In genomic region chr18:12257996-12258718, GRCh38 we compare ENCODE assay signal across 18 cellular contexts. TPM values are rescaled to one million over a fixed set of nuclear protein-coding genes. Genes with fewer than 3 reads are reported as not detected.
"Had no signal": no experiment of that assay in that cellular context is flagged by ENCODE, and none has a peak within 500 bp of the region (broad histone marks: within the 10 kb centered on the region; RNA-seq: fewer than 3 reads in every experiment).

No MANE protein-coding gene starts in this region.

- H3K9me3 ChIP-seq: lower lobe of right lung, right atrium auricular region had no signal

- ATAC-seq: activated CD4-positive, alpha-beta T cell treated with anti-CD3 and anti-CD28 coated beads for 36 hours; lower lobe of right lung had no signal

- H3K36me3 Mint-ChIP-seq: activated naive CD8-positive, alpha-beta T cell treated with anti-CD3 and anti-CD28 coated beads for 36 hours; neural progenitor cell; stimulated activated memory B cell treated with anti-CD40 and anti-IgM and Interleukin-4, amounts not matched to agents 10 μg/mL and 1 μg/mL and 100 μg/mL, for 72 hours; type B pancreatic cell had no signal

- FAIRE-seq: colon had no signal

- H3K36me3 ChIP-seq: lower lobe of right lung, neural progenitor cell, right atrium auricular region had no signal

- H3K4me3 Mint-ChIP-seq: activated CD4-positive, alpha-beta memory T cell treated with anti-CD3 and anti-CD28 coated beads, Interleukin-2, amount 10 ng/mL, durations not matched to agents 7 days and 5 days; activated CD4-positive, alpha-beta T cell treated with anti-CD3 and anti-CD28 coated beads for 36 hours; activated naive CD8-positive, alpha-beta T cell treated with anti-CD3 and anti-CD28 coated beads for 36 hours; neural progenitor cell; stimulated activated memory B cell treated with anti-CD40 and anti-IgM and Interleukin-4, amounts not matched to agents 10 μg/mL and 1 μg/mL and 100 μg/mL, for 72 hours; type B pancreatic cell had no signal

- H3K4me1 Mint-ChIP-seq: activated CD4-positive, alpha-beta memory T cell treated with anti-CD3 and anti-CD28 coated beads, Interleukin-2, amount 10 ng/mL, durations not matched to agents 7 days and 5 days; activated CD4-positive, alpha-beta T cell treated with anti-CD3 and anti-CD28 coated beads for 36 hours; activated naive CD8-positive, alpha-beta T cell treated with anti-CD3 and anti-CD28 coated beads for 36 hours had no signal

- H3K27ac ChIP-seq: lower lobe of right lung, neural progenitor cell, parathyroid adenoma, right atrium auricular region, VCaP had no signal

- H3K27ac Mint-ChIP-seq: activated CD4-positive, alpha-beta memory T cell treated with anti-CD3 and anti-CD28 coated beads, Interleukin-2, amount 10 ng/mL, durations not matched to agents 7 days and 5 days; activated CD4-positive, alpha-beta T cell treated with anti-CD3 and anti-CD28 coated beads for 36 hours; activated naive CD8-positive, alpha-beta T cell treated with anti-CD3 and anti-CD28 coated beads for 36 hours; neural progenitor cell; stimulated activated memory B cell treated with anti-CD40 and anti-IgM and Interleukin-4, amounts not matched to agents 10 μg/mL and 1 μg/mL and 100 μg/mL, for 72 hours; type B pancreatic cell had no signal

- H3K4me3 ChIP-seq: lower lobe of right lung, neural progenitor cell, right atrium auricular region, smooth muscle cell had no signal

- H3K4me1 ChIP-seq: parathyroid adenoma had no signal

- H3K27me3 ChIP-seq: right atrium auricular region had no signal

- DNase-seq: activated CD4-positive, alpha-beta memory T cell treated with anti-CD3 and anti-CD28 coated beads, Interleukin-2, amount 10 ng/mL, durations not matched to agents 7 days and 5 days; activated CD4-positive, alpha-beta T cell treated with anti-CD3 and anti-CD28 coated beads for 36 hours; activated gamma-delta T cell treated with Interleukin-2 at 50 U/mL for 16 hours; activated naive CD8-positive, alpha-beta T cell treated with anti-CD3 and anti-CD28 coated beads for 36 hours; activated T-cell treated with anti-CD3 and anti-CD28 coated beads, Interleukin-2, amount 50 U/mL, for 48 hours; aorta; hypothalamus; lower lobe of right lung; midbrain; T1000 had no signal

- H3K9me3 Mint-ChIP-seq: activated CD4-positive, alpha-beta memory T cell treated with anti-CD3 and anti-CD28 coated beads, Interleukin-2, amount 10 ng/mL, durations not matched to agents 7 days and 5 days; activated naive CD8-positive, alpha-beta T cell treated with anti-CD3 and anti-CD28 coated beads for 36 hours; stimulated activated memory B cell treated with anti-CD40 and anti-IgM and Interleukin-4, amounts not matched to agents 10 μg/mL and 1 μg/mL and 100 μg/mL, for 72 hours; type B pancreatic cell had no signal

RNA-seq across cellular contexts. Expression of gene CIDEA, which starts 4.0 kb away (rescaled TPM):
- total RNA-seq: activated CD4-positive, alpha-beta memory T cell treated with anti-CD3 and anti-CD28 coated beads, Interleukin-2, amount 10 ng/mL, durations not matched to agents 7 days and 5 days; activated CD4-positive, alpha-beta T cell treated with anti-CD3 and anti-CD28 coated beads for 36 hours; activated naive CD8-positive, alpha-beta T cell treated with anti-CD3 and anti-CD28 coated beads for 36 hours; lower lobe of right lung; smooth muscle cell had no signal
- polyA plus RNA-seq: aorta, smooth muscle cell had no signal
